ENCODE assay signal across 10 cellular contexts in the genomic region with DNA sequence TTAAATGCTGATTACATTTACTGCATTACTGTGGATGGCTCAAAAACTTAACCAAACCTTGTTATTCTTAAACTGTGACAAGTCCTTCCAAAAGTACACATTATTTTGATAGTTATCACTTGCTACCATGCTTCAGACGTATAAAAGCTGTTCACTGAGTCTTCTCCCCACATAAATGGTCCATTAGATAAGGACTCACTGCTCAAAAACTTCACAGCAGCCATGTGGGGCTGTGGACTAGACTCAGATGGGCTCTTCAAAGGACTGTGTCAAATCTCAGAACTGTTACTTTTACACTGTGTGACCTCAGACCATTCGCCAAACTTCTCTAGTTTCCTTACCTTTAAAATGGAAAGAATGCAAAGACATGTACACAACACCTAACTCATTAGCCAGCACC.
"Had no signal": no experiment of that assay in that cellular context is flagged by ENCODE, and none has a peak within 500 bp of the region (broad histone marks: within the 10 kb centered on the region; RNA-seq: fewer than 3 reads in every experiment).

No MANE protein-coding gene starts in this region.

- H3K4me3 Mint-ChIP-seq: nephron progenitor cell had no signal

- H3K27ac ChIP-seq: stomach, thoracic aorta had no signal

- H3K9me3 Mint-ChIP-seq: activated naive CD4-positive, alpha-beta T cell treated with anti-CD3 and anti-CD28 coated beads, Interleukin-2, amount 50 U/mL, for 72 hours had no signal

- H3K9me3 ChIP-seq: mucosa of descending colon, stomach, thoracic aorta had no signal

- H3K36me3 ChIP-seq: stomach, thoracic aorta had no signal

- DNase-seq: anterior cingulate cortex; hypothalamus; mucosa of descending colon; nephron progenitor cell; stimulated activated CD4-positive, alpha-beta T cell treated with anti-CD3 and anti-CD28 coated beads, Interleukin-2, amount 100 ng/mL, for 48 hours; stomach had no signal

- ATAC-seq: esophagus mucosa, mucosa of descending colon had no signal

- H3K4me3 ChIP-seq: lung, mucosa of descending colon, stomach, thoracic aorta had no signal

- H3K27me3 ChIP-seq: stomach had no signal
